In the genomic region with DNA sequence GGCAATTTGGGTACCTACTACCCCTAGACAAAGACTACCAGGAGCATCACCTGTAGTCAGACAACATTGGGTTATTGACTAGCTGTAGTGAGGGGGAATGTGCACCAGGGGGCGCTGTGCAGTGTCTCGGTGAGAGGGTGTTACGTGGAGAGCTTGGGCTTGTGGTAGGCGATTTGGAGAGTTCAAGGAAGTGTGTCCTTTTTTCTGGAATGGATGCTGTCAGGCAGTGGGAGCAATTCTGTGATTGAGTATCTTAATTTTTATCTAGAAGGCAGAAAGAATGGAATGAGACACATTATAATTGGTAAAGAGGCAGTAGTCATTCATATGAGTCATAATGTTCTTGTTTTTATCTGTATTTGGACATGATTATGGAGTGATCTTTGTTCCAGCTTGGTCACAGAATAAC, we compare ENCODE assay signal across 8 cellular contexts.
DNase-seq lines count a peak whose midpoint lies in the region; ATAC-seq and TF ChIP-seq lines count a peak whose summit lies in the region.

No MANE protein-coding gene starts in this region.

- H3K9me3 Mint-ChIP-seq in CD14-positive monocyte, result peaks cover 0 to 9% (median 3%) of the 10 kb centered on the region in 7 donors
- H3K9me3 Mint-ChIP-seq in naive thymus-derived CD8-positive, alpha-beta T cell, result peaks cover 0 to 1% (median 0%) of the 10 kb centered on the region in 9 donors

- no peak for DNase-seq in CD14-positive monocyte (ENCODE audit: low spot score)
- peak; percentile 33 for DNase-seq in T-helper 9 cell
- DNase-seq in dermis blood vessel endothelial cell, result peak; percentile 3
- peak in 8 of 10 donors; percentile 3 to 62 (median 18) for DNase-seq in naive thymus-derived CD8-positive, alpha-beta T cell
- no peak for DNase-seq in superior temporal gyrus (ENCODE audit: extremely low spot score)

- POLR2A ChIA-PET in naive thymus-derived CD8-positive, alpha-beta T cell (lab: Charles Lee), result no interaction called here

- H3K27ac Mint-ChIP-seq in CD14-positive monocyte, result no peak overlapping the region
- no peak overlapping the region for H3K27ac Mint-ChIP-seq in naive thymus-derived CD8-positive, alpha-beta T cell

- peak; percentile 51 for TF ChIP-seq CTCF in CD14-positive monocyte (IDR thresholded peaks at IDR 0.05)

- intact Hi-C loops in CD14-positive monocyte (cut with micrococcal nuclease), result no loop called here

- no peaks in the 10 kb centered on the region for H3K27me3 Mint-ChIP-seq in CD14-positive monocyte (ENCODE audit: low read depth in 3 of 3)
- H3K27me3 Mint-ChIP-seq in naive thymus-derived CD8-positive, alpha-beta T cell, result peaks cover 5 to 29% (median 8%) of the 10 kb centered on the region in 5 donors

- H3K4me1 Mint-ChIP-seq in CD14-positive monocyte, result no peaks in the 10 kb centered on the region
- peaks cover 0 to 4% (median 0%) of the 10 kb centered on the region in 4 donors for H3K4me1 Mint-ChIP-seq in naive thymus-derived CD8-positive, alpha-beta T cell

- peak; percentile 83 for ATAC-seq in GM18519 (IDR thresholded peaks at IDR 0.05; ENCODE audit: low FRiP score, unreplicated experiment)
- ATAC-seq in HG03378 (IDR thresholded peaks at IDR 0.05; ENCODE audit: unreplicated experiment), result peak; percentile 70
- ATAC-seq in naive thymus-derived CD8-positive, alpha-beta T cell, result no peak
- ATAC-seq in HG03135 (IDR thresholded peaks at IDR 0.05; ENCODE audit: unreplicated experiment), result no peak

- H3K36me3 Mint-ChIP-seq in CD14-positive monocyte, result no peaks in the 10 kb centered on the region
- no peaks in the 10 kb centered on the region for H3K36me3 Mint-ChIP-seq in naive thymus-derived CD8-positive, alpha-beta T cell

- H3K4me3 Mint-ChIP-seq in CD14-positive monocyte, result no peak overlapping the region
- H3K4me3 Mint-ChIP-seq in naive thymus-derived CD8-positive, alpha-beta T cell, result no peak overlapping the region

Comparison
In these comparisons a context has a peak if more than half of its experiments do, and no peak if none do; other contexts are left out.
1. DNase-seq: peak in T-helper 9 cell (single experiment), dermis blood vessel endothelial cell (single experiment) and naive thymus-derived CD8-positive, alpha-beta T cell (8 of 10); none in CD14-positive monocyte (single experiment) and superior temporal gyrus (single experiment).
2. ATAC-seq: peak in GM18519 (single experiment) and HG03378 (single experiment); none in naive thymus-derived CD8-positive, alpha-beta T cell (0 of 2) and HG03135 (single experiment).